34 cellular contexts compared by ENCODE assay signal in genomic region chr10:26970667-26971066, GRCh38.
A peak's percentile ranks its signal among the peaks of the same experiment; 100 is the strongest.
DNase-seq lines count a peak whose midpoint lies in the region; ATAC-seq and TF ChIP-seq lines count a peak whose summit lies in the region.
"Had no signal": no experiment of that assay in that cellular context is flagged by ENCODE, and none has a peak within 500 bp of the region (broad histone marks: within the 10 kb centered on the region; RNA-seq: fewer than 3 reads in every experiment).

No MANE protein-coding gene starts in this region.

- no peak overlapping the region for H3K4me3 Mint-ChIP-seq in neural progenitor cell
- H3K4me3 Mint-ChIP-seq: activated B cell treated with CpG ODN at 0.5 μM for 24 hours; activated naive CD8-positive, alpha-beta T cell; B cell; CD8-positive, alpha-beta T cell had no signal

- no peak for TF ChIP-seq POLR2A in heart left ventricle (IDR thresholded peaks at IDR 0.05)

- TF ChIP-seq CTCF in GM06990 (IDR thresholded peaks at IDR 0.05; ENCODE audit: insufficient read depth, low read length, poor library complexity, severe bottlenecking): no peak
- no peak for TF ChIP-seq CTCF in GM13976 (IDR thresholded peaks at IDR 0.05; ENCODE audit: borderline replicate concordance, control extremely low read depth, extremely low read depth, insufficient read depth, missing control alignments)
- no peak for TF ChIP-seq CTCF in heart left ventricle (IDR thresholded peaks at IDR 0.05)
- no peak for TF ChIP-seq CTCF in neural progenitor cell (IDR thresholded peaks at IDR 0.05)

- H3K27ac Mint-ChIP-seq in neural progenitor cell: no peak overlapping the region
- H3K27ac Mint-ChIP-seq: activated B cell treated with CpG ODN at 0.5 μM for 24 hours; activated naive CD8-positive, alpha-beta T cell; B cell; CD8-positive, alpha-beta T cell had no signal

- peak; percentile 9 for DNase-seq in GM06990 (ENCODE audit: extremely low read depth, insufficient read length)
- DNase-seq in GM13976 (ENCODE audit: low spot score): peak; percentile 49
- peak; percentile 13 to 30 for DNase-seq in Kasumi-1 (lab: John Stamatoyannopoulos, UW)
- DNase-seq in NCI-H1694 treated with DMSO at 0.1 percent for 48 hours (lab: John Stamatoyannopoulos, UW): no peak
- DNase-seq in heart left ventricle: no peak
- DNase-seq in neural progenitor cell (ENCODE audit: low spot score): no peak
- DNase-seq: activated B cell treated with CpG ODN at 0.5 μM for 24 hours; activated CD4-positive, alpha-beta T cell treated with anti-CD3 and anti-CD28 coated beads, Interleukin-2, amount 50 U/mL, for 4 hours; activated CD8-positive, alpha-beta memory T cell treated with anti-CD3 and anti-CD28 coated beads, Interleukin-2, amount 50 U/mL, for 48 hours; activated effector memory CD4-positive, alpha-beta T cell treated with Interleukin-2 at 50 U/mL for 16 hours; aorta; CD8-positive, alpha-beta T cell; effector memory CD4-positive, alpha-beta T cell; kidney glomerular epithelial cell; mucosa of descending colon; NCI-H1105 treated with DMSO at 0.1 percent for 48 hours; NCI-H2029; NCI-H226; NCI-H69; pancreas; Peyer's patch; retina; stimulated activated CD4-positive, alpha-beta T cell treated with anti-CD3 and anti-CD28 coated beads, Interleukin-2, amount 100 ng/mL, for 24 hours; substantia nigra; T1000 had no signal

- no peaks in the 10 kb centered on the region for H3F3A ChIP-seq in neural progenitor cell (ENCODE audit: low read depth)

- in situ Hi-C loops in GM13976 (cut with MboI; ENCODE audit: low sequenced_read_pairs, unreplicated experiment): no loop called here

- H3K27me3 ChIP-seq in GM06990 (replicated peaks; ENCODE audit: control insufficient read depth, insufficient read depth, low read length) (no peaks in the 10 kb centered on the region), heart left ventricle (no peaks in the 10 kb centered on the region), neural progenitor cell (no peaks in the 10 kb centered on the region)
- H3K27me3 ChIP-seq: cardiac muscle cell, pancreas, Peyer's patch had no signal

- 94 to 97% (median 95%) methylated on average over 4 of the region's 4 CpGs for WGBS in heart left ventricle, 4 donors

- H3K9me3 ChIP-seq in heart left ventricle (no peaks in the 10 kb centered on the region), neural progenitor cell (ENCODE audit: low read depth) (no peaks in the 10 kb centered on the region)
- H3K9me3 ChIP-seq: mucosa of descending colon, pancreas, Peyer's patch had no signal

- intact Hi-C loops in heart left ventricle (cut with DNase I): no loop called here

- ATAC-seq in GM21447 (IDR thresholded peaks at IDR 0.05; ENCODE audit: unreplicated experiment): peak; percentile 43
- ATAC-seq in GM19328 (IDR thresholded peaks at IDR 0.05; ENCODE audit: unreplicated experiment): no peak
- ATAC-seq in heart left ventricle: no peak
- ATAC-seq: CD8-positive, alpha-beta T cell; HCT116; mucosa of descending colon; pancreas had no signal

- H3K9me3 Mint-ChIP-seq in neural progenitor cell: no peaks in the 10 kb centered on the region
- H3K9me3 Mint-ChIP-seq: activated B cell treated with CpG ODN at 0.5 μM for 24 hours; CD8-positive, alpha-beta T cell had no signal

- no peaks in the 10 kb centered on the region for H3K79me2 ChIP-seq in neural progenitor cell (ENCODE audit: low read depth)

- H3K4me2 ChIP-seq in neural progenitor cell: no peak overlapping the region
- H3K4me2 ChIP-seq: smooth muscle cell had no signal

- H3K27me3 Mint-ChIP-seq in neural progenitor cell (ENCODE audit: insufficient read depth, low read depth): no peaks in the 10 kb centered on the region
- H3K27me3 Mint-ChIP-seq: activated B cell treated with CpG ODN at 0.5 μM for 24 hours; activated naive CD8-positive, alpha-beta T cell; B cell had no signal

- H4K20me1 ChIP-seq in neural progenitor cell (ENCODE audit: low read depth): no peaks in the 10 kb centered on the region

- no peak overlapping the region for H3K27ac ChIP-seq in heart left ventricle
- H3K27ac ChIP-seq in neural progenitor cell: no peak overlapping the region
- H3K27ac ChIP-seq: cardiac muscle cell, coronary artery, pancreas, Peyer's patch had no signal

- no peak overlapping the region for H3K4me3 ChIP-seq in GM06990 (replicated peaks; ENCODE audit: low read depth, low read length)
- H3K4me3 ChIP-seq in heart left ventricle: no peak overlapping the region
- no peak overlapping the region for H3K4me3 ChIP-seq in neural progenitor cell
- H3K4me3 ChIP-seq: cardiac muscle cell, coronary artery, lung, mucosa of descending colon, pancreas, Peyer's patch, smooth muscle cell had no signal

- no peaks in the 10 kb centered on the region for H3K4me1 ChIP-seq in heart left ventricle
- no peaks in the 10 kb centered on the region for H3K4me1 ChIP-seq in neural progenitor cell
- H3K4me1 ChIP-seq: pancreas, Peyer's patch had no signal

- H2AFZ ChIP-seq in neural progenitor cell (replicated peaks): no peak overlapping the region

- H3K36me3 ChIP-seq in GM06990 (ENCODE audit: control insufficient read depth, insufficient read depth, low read length) (no peaks in the 10 kb centered on the region), heart left ventricle (peaks cover 0 to 10% (median 0%) of the 10 kb centered on the region in 9 donors), neural progenitor cell (no peaks in the 10 kb centered on the region)
- H3K36me3 ChIP-seq: cardiac muscle cell, Peyer's patch had no signal

- no peak overlapping the region for H3K9ac ChIP-seq in neural progenitor cell

- H3K4me1 Mint-ChIP-seq in neural progenitor cell: no peaks in the 10 kb centered on the region

- peaks cover 13% of the 10 kb centered on the region for H3K36me3 Mint-ChIP-seq in neural progenitor cell

Comparison
In these comparisons a context has a peak if more than half of its experiments do, and no peak if none do; other contexts are left out.
1. DNase-seq: peak in GM06990 (single experiment), GM13976 (single experiment) and Kasumi-1 (2 of 2); none in NCI-H1694 treated with DMSO at 0.1 percent for 48 hours (single experiment), heart left ventricle (0 of 5) and neural progenitor cell (single experiment).